ENCODE assay signal across 22 cellular contexts in genomic region chr12:23113781-23114180, GRCh38.
DNase-seq lines count a peak whose midpoint lies in the region; FAIRE-seq and TF ChIP-seq lines count a peak whose summit lies in the region.
"Had no signal": no experiment of that assay in that cellular context is flagged by ENCODE, and none has a peak within 500 bp of the region (broad histone marks: within the 10 kb centered on the region; RNA-seq: fewer than 3 reads in every experiment).

No MANE protein-coding gene starts in this region.

- H3K9ac ChIP-seq in astrocyte (ENCODE audit: low read length) = no peak overlapping the region

- H4K20me1 ChIP-seq in astrocyte (ENCODE audit: insufficient read depth, low read length) = no peaks in the 10 kb centered on the region

- no peak for TF ChIP-seq CTCF in astrocyte (IDR thresholded peaks at IDR 0.05; ENCODE audit: insufficient read depth, low read depth, low read length)

- FAIRE-seq in astrocyte (lab: Jason Lieb, UNC) = no peak
- FAIRE-seq: D721Med, G401.6 had no signal

- H3K27me3 Mint-ChIP-seq in astrocyte (ENCODE audit: low read depth, unreplicated experiment) = no peaks in the 10 kb centered on the region
- H3K27me3 Mint-ChIP-seq: CD8-positive, alpha-beta memory T cell had no signal

- H3K4me2 ChIP-seq in astrocyte (ENCODE audit: low read length) = no peak overlapping the region

- H3K9me3 ChIP-seq in astrocyte (ENCODE audit: insufficient read depth, low read depth, low read length) = no peaks in the 10 kb centered on the region

- no peak overlapping the region for H3K4me3 ChIP-seq in astrocyte (ENCODE audit: insufficient read depth, low read depth, low read length)

- H3K27ac ChIP-seq in astrocyte (ENCODE audit: low read depth, low read length) (no peak overlapping the region), epithelial cell of prostate (no peak overlapping the region)

- no peaks in the 10 kb centered on the region for H3K27me3 ChIP-seq in astrocyte (ENCODE audit: insufficient read depth, low read length)

- peak; percentile 32 for DNase-seq in MV-4-11 (lab: John Stamatoyannopoulos, UW)
- peak; percentile 54 for DNase-seq in astrocyte (ENCODE audit: low read depth)
- peak; percentile 16 for DNase-seq in epithelial cell of prostate (ENCODE audit: low read depth, low spot score)
- DNase-seq in SIG-M5 treated with dmso at 0.1 percent for 504 hours (lab: John Stamatoyannopoulos, UW; ENCODE audit: unreplicated experiment) = no peak
- no peak for DNase-seq in DMS 273 (lab: John Stamatoyannopoulos, UW; ENCODE audit: unreplicated experiment)
- no peak for DNase-seq in effector CD4-positive, alpha-beta T cell
- DNase-seq in stimulated activated CD4-positive, alpha-beta T cell treated with anti-CD3 and anti-CD28 coated beads, Interleukin-4, amount 100 ng/mL, for 24 hours = no peak
- DNase-seq: ACHN; C1 segment of cervical spinal cord; CD8-positive, alpha-beta memory T cell; DMS79 treated with DMSO at 0.1 percent for 48 hours; HCEC 1CT; Kasumi-1; NCI-H1105 treated with DMSO at 0.1 percent for 48 hours; NCI-H1694; NCI-H2081 treated with DMSO at 0.1 percent for 48 hours; NCI-H510A; NCI-H748 treated with DMSO at 0.1 percent for 48 hours; NK-92 treated with Interleukin-12 subunit alpha and Interleukin-12 subunit beta, amount 100 ng/mL, for 24 hours; SHP77 had no signal

- H3K36me3 ChIP-seq in astrocyte (ENCODE audit: insufficient read depth, low read length) = no peaks in the 10 kb centered on the region

- H3K36me3 Mint-ChIP-seq in astrocyte (ENCODE audit: low read depth, unreplicated experiment) = no peaks in the 10 kb centered on the region

- H3K9me3 Mint-ChIP-seq in astrocyte (ENCODE audit: unreplicated experiment) = no peaks in the 10 kb centered on the region

- H3K27ac Mint-ChIP-seq in astrocyte (ENCODE audit: unreplicated experiment) = no peak overlapping the region
- H3K27ac Mint-ChIP-seq: CD8-positive, alpha-beta memory T cell had no signal

- H3K4me1 ChIP-seq in astrocyte (ENCODE audit: insufficient read depth, low read length) = no peaks in the 10 kb centered on the region

- H2AFZ ChIP-seq in astrocyte (ENCODE audit: low read depth, low read length) = no peak overlapping the region

- H3K4me1 Mint-ChIP-seq in astrocyte (ENCODE audit: low read depth, unreplicated experiment) = peaks cover 6% of the 10 kb centered on the region
- H3K4me1 Mint-ChIP-seq: CD8-positive, alpha-beta memory T cell had no signal

- H3K79me2 ChIP-seq in astrocyte (ENCODE audit: insufficient read depth, low read length) = no peaks in the 10 kb centered on the region

- no peak overlapping the region for H3K4me3 Mint-ChIP-seq in astrocyte (ENCODE audit: unreplicated experiment)
- H3K4me3 Mint-ChIP-seq: CD8-positive, alpha-beta memory T cell had no signal

Comparison
In these comparisons a context has a peak if more than half of its experiments do, and no peak if none do; other contexts are left out.
1. DNase-seq: peak in MV-4-11 (single experiment), astrocyte (single experiment) and epithelial cell of prostate (single experiment); none in SIG-M5 treated with dmso at 0.1 percent for 504 hours (single experiment), DMS 273 (single experiment), effector CD4-positive, alpha-beta T cell (single experiment) and stimulated activated CD4-positive, alpha-beta T cell treated with anti-CD3 and anti-CD28 coated beads, Interleukin-4, amount 100 ng/mL, for 24 hours (single experiment).